Comparison of ENCODE assay signal across 17 cellular contexts in genomic region chr15:34119291-34119690, GRCh38. TPM values are rescaled to one million over a fixed set of nuclear protein-coding genes. Genes with fewer than 3 reads are reported as not detected.
A peak's percentile ranks its signal among the peaks of the same experiment; 100 is the strongest.
DNase-seq lines count a peak whose midpoint lies in the region; ATAC-seq, FAIRE-seq and TF ChIP-seq lines count a peak whose summit lies in the region.
"Had no signal": no experiment of that assay in that cellular context is flagged by ENCODE, and none has a peak within 500 bp of the region (broad histone marks: within the 10 kb centered on the region; RNA-seq: fewer than 3 reads in every experiment).

No MANE protein-coding gene starts in this region.

- no peak overlapping the region for H3K4me2 ChIP-seq in SK-N-SH

- TF ChIP-seq EP300 in SK-N-SH (IDR thresholded peaks at IDR 0.05; ENCODE audit: borderline replicate concordance in 1 of 2, low read depth in 1 of 2, low read length in 1 of 2) = no peak

- no peaks in the 10 kb centered on the region for H3K4me1 ChIP-seq in SK-N-SH (ENCODE audit: control insufficient read depth in 1 of 2, insufficient read depth in 2 of 2, low read depth in 1 of 2, low read length in 1 of 2)
- no peaks in the 10 kb centered on the region for H3K4me1 ChIP-seq in right cardiac atrium (ENCODE audit: control insufficient read depth, insufficient read depth, low read length)
- no peaks in the 10 kb centered on the region for H3K4me1 ChIP-seq in pancreas
- H3K4me1 ChIP-seq: body of pancreas had no signal

- no peak for TF ChIP-seq RAD21 in SK-N-SH (IDR thresholded peaks at IDR 0.05; ENCODE audit: low read length)

- peak; percentile 42 for TF ChIP-seq CTCF in D721Med (IDR thresholded peaks at IDR 0.05; ENCODE audit: insufficient read depth, missing control alignments)
- 0 out of 2 replicates have a peak, but pooled peaks have one; percentile 10 for TF ChIP-seq CTCF in SK-N-SH (IDR thresholded peaks at IDR 0.05)
- TF ChIP-seq CTCF in pancreas (IDR thresholded peaks at IDR 0.05) = no peak

- H3K36me3 ChIP-seq in SK-N-SH (replicated peaks in 1 of 2; ENCODE audit: control insufficient read depth in 1 of 2, insufficient read depth in 2 of 2, low read length in 1 of 2) = no peaks in the 10 kb centered on the region
- no peaks in the 10 kb centered on the region for H3K36me3 ChIP-seq in pancreas
- H3K36me3 ChIP-seq: thoracic aorta had no signal

- no peaks in the 10 kb centered on the region for H3K9me2 ChIP-seq in SK-N-SH

- POLR2A ChIA-PET in SK-N-SH (lab: Yijun Ruan, JAX) = no interaction called here

- WGBS in SK-N-SH (ENCODE audit: low lambda C conversion rate) = 54% methylated on average over 4 of the region's 4 CpGs
- 75% methylated on average over 4 of the region's 4 CpGs for whole genome bisulfite sequencing in right cardiac atrium
- WGBS in pancreas, 2 donors = 62 to 70% methylated on average over 4 of the region's 4 CpGs

- H3K9me3 ChIP-seq in SK-N-SH (no peaks in the 10 kb centered on the region), right cardiac atrium (ENCODE audit: control insufficient read depth, low read length) (no peaks in the 10 kb centered on the region), pancreas (no peaks in the 10 kb centered on the region)
- H3K9me3 ChIP-seq: body of pancreas, mucosa of descending colon, thoracic aorta had no signal

- CTCF ChIA-PET in SK-N-SH (lab: Yijun Ruan, JAX) = interaction anchor here (1.9 to 2.5 kb wide), 2 partner anchors 9 to 91 kb away, joined by 8 to 10 read pairs; partner anchors contain the start of gene KATNBL1

- H3K27ac ChIP-seq in SK-N-SH (ENCODE audit: low read depth in 2 of 2, low read length in 1 of 2) = no peak overlapping the region
- H3K27ac ChIP-seq in right cardiac atrium (ENCODE audit: low read length) = no peak overlapping the region
- H3K27ac ChIP-seq in pancreas = no peak overlapping the region
- H3K27ac ChIP-seq: body of pancreas, thoracic aorta had no signal

- intact Hi-C loops in right cardiac atrium (cut with DNase I) = no loop called here
- intact Hi-C loops in pancreas (cut with DNase I) = loop anchor here in 1 of 3 donors (10.0 kb wide), 1 partner anchor 86 kb away; no protein-coding TSS in a partner anchor

- ATAC-seq in right cardiac atrium = no peak
- no peak for ATAC-seq in pancreas
- ATAC-seq: body of pancreas, mucosa of descending colon had no signal

- no peaks in the 10 kb centered on the region for H4K20me1 ChIP-seq in SK-N-SH (ENCODE audit: insufficient read depth)

- FAIRE-seq in D721Med (lab: Jason Lieb, UNC) = peak; percentile 53
- no peak for FAIRE-seq in pancreas (lab: Jason Lieb, UNC)

- H3K27me3 ChIP-seq in SK-N-SH (ENCODE audit: insufficient read depth) (no peaks in the 10 kb centered on the region), right cardiac atrium (ENCODE audit: control insufficient read depth, insufficient read depth) (no peaks in the 10 kb centered on the region), pancreas (no peaks in the 10 kb centered on the region)
- H3K27me3 ChIP-seq: body of pancreas had no signal

- H3K79me2 ChIP-seq in SK-N-SH (ENCODE audit: insufficient read depth) = no peaks in the 10 kb centered on the region

- peaks cover 4% of the 10 kb centered on the region for H3F3A ChIP-seq in SK-N-SH (replicated peaks; ENCODE audit: insufficient read depth)

- DNase-seq in D721Med (ENCODE audit: insufficient read length, low spot score) = no peak
- DNase-seq in LHCN-M2 (ENCODE audit: low read depth) = peak; percentile 63
- DNase-seq in SK-N-SH = no peak
- peak; percentile 13 for DNase-seq in iris pigment epithelial cell (ENCODE audit: low read depth)
- DNase-seq in right cardiac atrium = no peak
- no peak for DNase-seq in COLO668 (lab: John Stamatoyannopoulos, UW; ENCODE audit: unreplicated experiment)
- DNase-seq in pancreas = no peak
- no peak for DNase-seq in inferior parietal cortex (ENCODE audit: extremely low spot score)
- DNase-seq: activated effector memory CD4-positive, alpha-beta T cell treated with anti-CD3 and anti-CD28 coated beads, Interleukin-2, amount 50 U/mL, for 16 hours; body of pancreas; effector memory CD4-positive, alpha-beta T cell; IMR-90; islet precursor cell; mucosa of descending colon; NCI-H146; Right ventricle myocardium superior had no signal

- H2AFZ ChIP-seq in SK-N-SH (ENCODE audit: low read depth) = no peak overlapping the region

- H3K4me3 ChIP-seq in SK-N-SH (ENCODE audit: low read depth in 2 of 2, low read length in 1 of 2) (no peak overlapping the region), right cardiac atrium (ENCODE audit: low read length) (no peak overlapping the region), pancreas (no peak overlapping the region)
- H3K4me3 ChIP-seq: body of pancreas, mucosa of descending colon, thoracic aorta had no signal

- H3K9ac ChIP-seq in SK-N-SH = no peak overlapping the region

TF ChIP-seq in SK-N-SH, 30 proteins besides CTCF, POLR2A, EP300 and RAD21:
- TF ChIP-seq RFX5 (IDR thresholded peaks at IDR 0.05; ENCODE audit: low read length) (no peak), RCOR1 (IDR thresholded peaks at IDR 0.05; ENCODE audit: low read length) (no peak), GABPA (IDR thresholded peaks at IDR 0.05; ENCODE audit: low read depth) (no peak), FOSL2 (IDR thresholded peaks at IDR 0.05; ENCODE audit: borderline replicate concordance, low read depth) (no peak), CHD2 (IDR thresholded peaks at IDR 0.05; ENCODE audit: low read length, partially characterized antibody) (no peak), USF1 (IDR thresholded peaks at IDR 0.05; ENCODE audit: borderline replicate concordance, low read depth) (no peak), MXI1 (IDR thresholded peaks at IDR 0.05; ENCODE audit: low read depth, low read length) (no peak), NRF1 (IDR thresholded peaks at IDR 0.05; ENCODE audit: low read depth, low read length) (no peak), IRF3 (IDR thresholded peaks at IDR 0.05; ENCODE audit: low read depth, low read length) (no peak), RXRA (IDR thresholded peaks at IDR 0.05; ENCODE audit: borderline replicate concordance, low read depth) (no peak), TEAD4 (IDR thresholded peaks at IDR 0.05; ENCODE audit: borderline replicate concordance, insufficient read depth) (no peak), POLR2AphosphoS5 (IDR thresholded peaks at IDR 0.05; ENCODE audit: low read depth, low read length) (no peak), PBX3 (IDR thresholded peaks at IDR 0.05) (no peak), SMC3 (IDR thresholded peaks at IDR 0.05; ENCODE audit: low read depth, low read length) (no peak), SIN3A (IDR thresholded peaks at IDR 0.05; ENCODE audit: borderline replicate concordance, low read depth, low read length) (no peak), GATA2 (CRISPR knock-in tag; IDR thresholded peaks at IDR 0.05) (no peak), TAF1 (IDR thresholded peaks at IDR 0.05; ENCODE audit: borderline replicate concordance, low read depth, low read length) (no peak), NFIC (IDR thresholded peaks at IDR 0.05; ENCODE audit: borderline replicate concordance) (no peak)

RNA-seq across cellular contexts. Expression of gene PGBD4, which starts 17.4 kb away (rescaled TPM):
- total RNA-seq in LHCN-M2 (2014; rRNA removed) (1.7 and 1.9 TPM in 2 replicates), right cardiac atrium (1 to 10 TPM; 2.2 to 2.9 (median 2.7) TPM), pancreas (1 to 10 TPM in 1 of 6 donors, under 1 TPM in 5; 0.37 to 1.1 (median 0.57) TPM)
- 0.79 TPM for polyA plus RNA-seq in LHCN-M2 (2012)
- polyA plus RNA-seq in SK-N-SH (2012; rRNA removed) (0.77 and 1.3 TPM in 2 replicates), right cardiac atrium (1.5 TPM), pancreas (under 1 TPM; 0.61 to 0.85 TPM)
- polyA plus RNA-seq in SK-N-SH (2012; cell fraction: cytosol; rRNA removed) = 1.0 and 1.2 TPM in 2 replicates
- 0.95 and 1.4 TPM in 2 replicates for polyA plus RNA-seq in SK-N-SH (2012; cell fraction: nucleus; rRNA removed)

RNA-seq across cellular contexts. Expression of gene EMC7, which starts 17.6 kb away (rescaled TPM):
- total RNA-seq in LHCN-M2 (2014; rRNA removed) (29.2 and 39.3 TPM in 2 replicates), right cardiac atrium (10 to 100 TPM; 66.0 to 90.0 (median 72.8) TPM), pancreas (10 to 100 TPM; 25.8 to 38.3 (median 31.7) TPM)
- 99.3 TPM for polyA plus RNA-seq in LHCN-M2 (2012)
- polyA plus RNA-seq in SK-N-SH (2012; rRNA removed) (92.3 and 105 TPM in 2 replicates), right cardiac atrium (109 TPM), pancreas (10 to 100 TPM; 38.0 to 48.4 TPM)
- 119 and 147 TPM in 2 replicates for polyA plus RNA-seq in SK-N-SH (2012; cell fraction: cytosol; rRNA removed)
- polyA plus RNA-seq in SK-N-SH (2012; cell fraction: nucleus; rRNA removed) = 22.8 and 39.8 TPM in 2 replicates

Comparison
In these comparisons a context has a peak if more than half of its experiments do, and no peak if none do; other contexts are left out.
1. DNase-seq: peak in LHCN-M2 (single experiment) and iris pigment epithelial cell (single experiment); none in D721Med (single experiment), SK-N-SH (single experiment), right cardiac atrium (0 of 3), COLO668 (single experiment), pancreas (0 of 6) and inferior parietal cortex (single experiment).
2. CTCF ChIP-seq: peak in D721Med (single experiment) and SK-N-SH (single experiment); none in pancreas (0 of 4).